In genomic region chr17:15918661-15919259, GRCh38 we compare ENCODE assay signal across 18 cellular contexts. TPM values are rescaled to one million over a fixed set of nuclear protein-coding genes. Genes with fewer than 3 reads are reported as not detected.
DNase-seq lines count a peak whose midpoint lies in the region; ATAC-seq and TF ChIP-seq lines count a peak whose summit lies in the region.
"Had no signal": no experiment of that assay in that cellular context is flagged by ENCODE, and none has a peak within 500 bp of the region (broad histone marks: within the 10 kb centered on the region; RNA-seq: fewer than 3 reads in every experiment).

No MANE protein-coding gene starts in this region.

- 78 to 83% (median 80%) methylated on average over 9 of the region's 9 CpGs for WGBS in stomach, 5 donors
- WGBS in aorta, 2 donors = 80 to 82% methylated on average over 9 of the region's 9 CpGs

- H3K27ac Mint-ChIP-seq in mesothelial cell of epicardium = no peak overlapping the region
- H3K27ac Mint-ChIP-seq: T-helper 2 cell treated with Interferon-gamma antibody and Interleukin-4, amounts not matched to agents 5 μg/mL and 100 μg/mL, for 36 hours had no signal

- peaks cover 17% of the 10 kb centered on the region for H3K9me3 Mint-ChIP-seq in mesothelial cell of epicardium
- H3K9me3 Mint-ChIP-seq: T-helper 2 cell treated with Interferon-gamma antibody and Interleukin-4, amounts not matched to agents 5 μg/mL and 100 μg/mL, for 36 hours had no signal

- H3K27ac ChIP-seq in stomach = no peak overlapping the region
- H3K27ac ChIP-seq in aorta (ENCODE audit: low read depth in 1 of 2, low read length in 2 of 2) = no peak overlapping the region
- no peak overlapping the region for H3K27ac ChIP-seq in tibial artery
- H3K27ac ChIP-seq: 22Rv1, cardiac muscle cell, KMS-11, parathyroid adenoma, SJCRH30, suprapubic skin had no signal

- peaks cover 0 to 6% (median 0%) of the 10 kb centered on the region in 4 donors for H3K9me3 ChIP-seq in stomach
- peaks cover 1% of the 10 kb centered on the region for H3K9me3 ChIP-seq in aorta (ENCODE audit: control insufficient read depth, low read length)
- H3K9me3 ChIP-seq in tibial artery = peaks cover 0 to 13% (median 0%) of the 10 kb centered on the region in 3 donors
- H3K9me3 ChIP-seq: suprapubic skin had no signal

- TF ChIP-seq POLR2A in stomach (IDR thresholded peaks at IDR 0.05) = no peak

- no peak for TF ChIP-seq EP300 in stomach (IDR thresholded peaks at IDR 0.05)

- H3K27me3 ChIP-seq in stomach (peaks cover 0 to 15% (median 13%) of the 10 kb centered on the region in 3 donors), aorta (ENCODE audit: control insufficient read depth in 1 of 2, insufficient read depth in 2 of 2, low read length in 1 of 2) (no peaks in the 10 kb centered on the region), tibial artery (peaks cover 0 to 15% of the 10 kb centered on the region in 2 donors)
- H3K27me3 ChIP-seq: cardiac muscle cell, SJCRH30 had no signal

- no peaks in the 10 kb centered on the region for H3K4me1 Mint-ChIP-seq in mesothelial cell of epicardium

- intact Hi-C loops in stomach (cut with DNase I; ENCODE audit: low total_unique reads) (no loop called here), aorta (cut with DNase I) (no loop called here), tibial artery (cut with DNase I; ENCODE audit: low total_unique reads) (no loop called here)

- no peaks in the 10 kb centered on the region for H3K27me3 Mint-ChIP-seq in mesothelial cell of epicardium (ENCODE audit: low read depth)

- no peaks in the 10 kb centered on the region for H3K36me3 Mint-ChIP-seq in mesothelial cell of epicardium

- no peak for ATAC-seq in aorta (ENCODE audit: low FRiP score)

- DNase-seq in DMS53 (lab: John Stamatoyannopoulos, UW) (peak; percentile 17), DMS53 treated with DMSO at 0.1 percent for 48 hours (lab: John Stamatoyannopoulos, UW; ENCODE audit: unreplicated experiment) (no peak), RPMI7951 (ENCODE audit: low read depth) (peak; percentile 69), kidney tubule cell (ENCODE audit: low spot score) (peak; percentile 12), stomach (peak; percentile 29), aorta (no peak), tibial artery (no peak), mesothelial cell of epicardium (ENCODE audit: low spot score in 2 of 2, unreplicated experiment in 2 of 2) (no peak)
- DNase-seq: activated effector memory CD4-positive, alpha-beta T cell treated with Interleukin-2 at 50 U/mL for 16 hours; H7; NCI-H446; SJCRH30 had no signal

- no peak overlapping the region for H3K4me3 ChIP-seq in stomach
- H3K4me3 ChIP-seq in aorta (ENCODE audit: low read length in 2 of 2) = no peak overlapping the region
- no peak overlapping the region for H3K4me3 ChIP-seq in tibial artery
- H3K4me3 ChIP-seq: cardiac muscle cell, SJCRH30, suprapubic skin had no signal

- no peak overlapping the region for H3K4me3 Mint-ChIP-seq in mesothelial cell of epicardium
- H3K4me3 Mint-ChIP-seq: T-helper 2 cell treated with Interferon-gamma antibody and Interleukin-4, amounts not matched to agents 5 μg/mL and 100 μg/mL, for 36 hours had no signal

- H3K4me1 ChIP-seq in stomach (peaks cover 5 to 21% (median 14%) of the 10 kb centered on the region in 4 donors), aorta (ENCODE audit: control insufficient read depth in 1 of 2, insufficient read depth in 2 of 2, low read length in 2 of 2) (no peaks in the 10 kb centered on the region), tibial artery (peaks cover 0 to 8% (median 8%) of the 10 kb centered on the region in 4 donors)
- H3K4me1 ChIP-seq: parathyroid adenoma had no signal

- TF ChIP-seq CTCF in stomach (IDR thresholded peaks at IDR 0.05) = no peak
- TF ChIP-seq CTCF in tibial artery (IDR thresholded peaks at IDR 0.05) = no peak
- no peak for TF ChIP-seq CTCF in mesothelial cell of epicardium (IDR thresholded peaks at IDR 0.05; ENCODE audit: unreplicated experiment)

- no peaks in the 10 kb centered on the region for H3K36me3 ChIP-seq in stomach
- H3K36me3 ChIP-seq in aorta (ENCODE audit: control insufficient read depth in 1 of 2, insufficient read depth in 2 of 2, low read length in 1 of 2) = no peaks in the 10 kb centered on the region
- no peaks in the 10 kb centered on the region for H3K36me3 ChIP-seq in tibial artery
- H3K36me3 ChIP-seq: cardiac muscle cell, SJCRH30, suprapubic skin had no signal

RNA-seq across cellular contexts. Expression of gene ADORA2B, which starts 26.2 kb away (rescaled TPM):
- 14.4 and 18.0 TPM in 2 replicates for total RNA-seq in RPMI7951 (2014; rRNA removed; shearing (Covaris generic))
- total RNA-seq in stomach (10 to 100 TPM in 1 of 5 donors, 1 to 10 TPM in 1, under 1 TPM in 1, not detected in 2; 0.72 to 18.8 (median 3.5) TPM), aorta (1 to 10 TPM in 1 of 2 donors, under 1 TPM in 1; 0.71 to 1.2 TPM), mesothelial cell of epicardium (3.8 to 4.6 TPM (median 4.5 TPM) in 3 replicates)
- polyA plus RNA-seq in stomach (1 to 10 TPM in 1 of 3 donors, under 1 TPM in 2; 0.25 to 6.3 (median 0.61) TPM), aorta (under 1 TPM in 1 of 2 donors, not detected in 1; 0.63 TPM)

Comparison
In these comparisons a context has a peak if more than half of its experiments do, and no peak if none do; other contexts are left out.
1. DNase-seq: peak in DMS53 (single experiment), RPMI7951 (single experiment), kidney tubule cell (single experiment) and stomach (single experiment); none in DMS53 treated with DMSO at 0.1 percent for 48 hours (single experiment), aorta (0 of 2), tibial artery (0 of 2) and mesothelial cell of epicardium (0 of 2).